ENCODE assay signal across 1 cellular context in the genomic region with DNA sequence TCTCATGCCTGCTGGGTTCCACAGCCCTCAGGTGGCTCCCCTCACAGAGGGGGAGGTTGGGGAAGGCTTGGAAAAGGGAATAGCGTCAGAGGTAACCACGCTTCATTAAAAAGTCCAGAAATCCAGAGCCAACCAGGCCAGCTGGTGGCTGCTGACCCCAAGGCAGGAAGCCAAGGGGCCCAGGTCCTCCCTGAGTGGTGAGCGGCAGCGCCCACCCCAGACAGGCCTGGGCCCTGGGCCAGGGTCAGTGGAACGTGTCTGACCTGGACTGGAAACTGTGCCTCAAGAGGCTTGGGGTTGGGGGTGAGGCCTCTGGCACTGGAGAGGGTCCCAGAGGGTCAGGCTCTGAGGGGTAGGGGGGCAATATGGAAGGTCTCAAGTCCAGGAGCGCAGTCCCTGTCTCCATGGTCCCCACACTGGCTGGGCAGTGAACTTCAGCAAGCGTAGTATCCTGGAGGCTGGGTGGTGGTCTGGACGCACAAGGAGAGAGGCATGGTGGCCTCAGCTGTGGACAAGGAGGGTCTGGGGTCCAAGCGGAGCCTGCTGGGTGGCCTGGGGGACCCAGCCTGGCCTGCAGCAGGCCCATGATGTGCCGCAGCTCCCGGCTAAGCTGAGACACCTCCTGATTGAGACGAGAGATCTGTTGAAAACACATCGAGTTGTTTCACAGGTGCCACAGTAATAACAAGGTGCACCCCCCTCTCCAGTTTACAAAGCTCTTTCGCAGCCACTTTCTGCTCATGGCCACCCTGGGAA.
TF ChIP-seq lines count a peak whose summit lies in the region.

No MANE protein-coding gene starts in this region.

TF ChIP-seq in HepG2, 621 proteins besides CTCF, POLR2A, EP300 and RAD21 (continued from another document and continues in another):
- TF ChIP-seq, protein P1, sequence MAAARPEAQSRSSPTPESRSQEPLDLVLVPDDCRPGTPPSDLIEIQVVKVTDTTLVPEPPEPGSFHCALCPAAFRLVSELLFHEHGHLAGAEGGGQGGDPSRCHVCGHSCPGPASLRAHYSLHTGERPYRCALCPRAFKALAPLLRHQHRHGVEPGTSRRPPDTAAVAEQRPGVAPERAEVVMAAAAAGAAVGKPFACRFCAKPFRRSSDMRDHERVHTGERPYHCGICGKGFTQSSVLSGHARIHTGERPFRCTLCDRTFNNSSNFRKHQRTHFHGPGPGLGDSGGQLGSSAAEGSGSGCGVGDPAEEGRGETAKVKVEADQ (CRISPR knock-in tag; IDR thresholded peaks at IDR 0.05; ENCODE audit: borderline replicate concordance): no peak
- TF ChIP-seq, protein P2, sequence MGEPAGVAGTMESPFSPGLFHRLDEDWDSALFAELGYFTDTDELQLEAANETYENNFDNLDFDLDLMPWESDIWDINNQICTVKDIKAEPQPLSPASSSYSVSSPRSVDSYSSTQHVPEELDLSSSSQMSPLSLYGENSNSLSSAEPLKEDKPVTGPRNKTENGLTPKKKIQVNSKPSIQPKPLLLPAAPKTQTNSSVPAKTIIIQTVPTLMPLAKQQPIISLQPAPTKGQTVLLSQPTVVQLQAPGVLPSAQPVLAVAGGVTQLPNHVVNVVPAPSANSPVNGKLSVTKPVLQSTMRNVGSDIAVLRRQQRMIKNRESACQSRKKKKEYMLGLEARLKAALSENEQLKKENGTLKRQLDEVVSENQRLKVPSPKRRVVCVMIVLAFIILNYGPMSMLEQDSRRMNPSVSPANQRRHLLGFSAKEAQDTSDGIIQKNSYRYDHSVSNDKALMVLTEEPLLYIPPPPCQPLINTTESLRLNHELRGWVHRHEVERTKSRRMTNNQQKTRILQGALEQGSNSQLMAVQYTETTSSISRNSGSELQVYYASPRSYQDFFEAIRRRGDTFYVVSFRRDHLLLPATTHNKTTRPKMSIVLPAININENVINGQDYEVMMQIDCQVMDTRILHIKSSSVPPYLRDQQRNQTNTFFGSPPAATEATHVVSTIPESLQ (CRISPR knock-in tag; conservative IDR thresholded peaks at IDR 0.05): no peak
- TF ChIP-seq SKI (IDR thresholded peaks at IDR 0.05; ENCODE audit: partially characterized antibody): no peak
- TF ChIP-seq FOXA1 (IDR thresholded peaks at IDR 0.05): no peak
- TF ChIP-seq FOXA1 (CRISPR knock-in tag; IDR thresholded peaks at IDR 0.05): no peak
- no peak for TF ChIP-seq SRF (IDR thresholded peaks at IDR 0.05; ENCODE audit: low read depth, low read length)
- no peak for TF ChIP-seq ZNF446 (CRISPR knock-in tag; IDR thresholded peaks at IDR 0.05)
- TF ChIP-seq, protein P3, sequence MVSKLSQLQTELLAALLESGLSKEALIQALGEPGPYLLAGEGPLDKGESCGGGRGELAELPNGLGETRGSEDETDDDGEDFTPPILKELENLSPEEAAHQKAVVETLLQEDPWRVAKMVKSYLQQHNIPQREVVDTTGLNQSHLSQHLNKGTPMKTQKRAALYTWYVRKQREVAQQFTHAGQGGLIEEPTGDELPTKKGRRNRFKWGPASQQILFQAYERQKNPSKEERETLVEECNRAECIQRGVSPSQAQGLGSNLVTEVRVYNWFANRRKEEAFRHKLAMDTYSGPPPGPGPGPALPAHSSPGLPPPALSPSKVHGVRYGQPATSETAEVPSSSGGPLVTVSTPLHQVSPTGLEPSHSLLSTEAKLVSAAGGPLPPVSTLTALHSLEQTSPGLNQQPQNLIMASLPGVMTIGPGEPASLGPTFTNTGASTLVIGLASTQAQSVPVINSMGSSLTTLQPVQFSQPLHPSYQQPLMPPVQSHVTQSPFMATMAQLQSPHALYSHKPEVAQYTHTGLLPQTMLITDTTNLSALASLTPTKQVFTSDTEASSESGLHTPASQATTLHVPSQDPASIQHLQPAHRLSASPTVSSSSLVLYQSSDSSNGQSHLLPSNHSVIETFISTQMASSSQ (IDR thresholded peaks at IDR 0.05; ENCODE audit: low read depth): no peak
- TF ChIP-seq, protein P3 (CRISPR knock-in tag; IDR thresholded peaks at IDR 0.05; ENCODE audit: borderline replicate concordance): no peak
- TF ChIP-seq, protein P4, sequence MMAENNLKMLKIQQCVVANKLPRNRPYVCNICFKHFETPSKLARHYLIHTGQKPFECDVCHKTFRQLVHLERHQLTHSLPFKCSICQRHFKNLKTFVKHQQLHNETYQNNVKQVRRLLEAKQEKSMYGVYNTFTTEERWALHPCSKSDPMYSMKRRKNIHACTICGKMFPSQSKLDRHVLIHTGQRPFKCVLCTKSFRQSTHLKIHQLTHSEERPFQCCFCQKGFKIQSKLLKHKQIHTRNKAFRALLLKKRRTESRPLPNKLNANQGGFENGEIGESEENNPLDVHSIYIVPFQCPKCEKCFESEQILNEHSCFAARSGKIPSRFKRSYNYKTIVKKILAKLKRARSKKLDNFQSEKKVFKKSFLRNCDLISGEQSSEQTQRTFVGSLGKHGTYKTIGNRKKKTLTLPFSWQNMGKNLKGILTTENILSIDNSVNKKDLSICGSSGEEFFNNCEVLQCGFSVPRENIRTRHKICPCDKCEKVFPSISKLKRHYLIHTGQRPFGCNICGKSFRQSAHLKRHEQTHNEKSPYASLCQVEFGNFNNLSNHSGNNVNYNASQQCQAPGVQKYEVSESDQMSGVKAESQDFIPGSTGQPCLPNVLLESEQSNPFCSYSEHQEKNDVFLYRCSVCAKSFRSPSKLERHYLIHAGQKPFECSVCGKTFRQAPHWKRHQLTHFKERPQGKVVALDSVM (CRISPR knock-in tag; IDR thresholded peaks at IDR 0.05): no peak
- TF ChIP-seq FOXJ3 (CRISPR knock-in tag; IDR thresholded peaks at IDR 0.05; ENCODE audit: borderline replicate concordance): no peak
- TF ChIP-seq, protein P5, sequence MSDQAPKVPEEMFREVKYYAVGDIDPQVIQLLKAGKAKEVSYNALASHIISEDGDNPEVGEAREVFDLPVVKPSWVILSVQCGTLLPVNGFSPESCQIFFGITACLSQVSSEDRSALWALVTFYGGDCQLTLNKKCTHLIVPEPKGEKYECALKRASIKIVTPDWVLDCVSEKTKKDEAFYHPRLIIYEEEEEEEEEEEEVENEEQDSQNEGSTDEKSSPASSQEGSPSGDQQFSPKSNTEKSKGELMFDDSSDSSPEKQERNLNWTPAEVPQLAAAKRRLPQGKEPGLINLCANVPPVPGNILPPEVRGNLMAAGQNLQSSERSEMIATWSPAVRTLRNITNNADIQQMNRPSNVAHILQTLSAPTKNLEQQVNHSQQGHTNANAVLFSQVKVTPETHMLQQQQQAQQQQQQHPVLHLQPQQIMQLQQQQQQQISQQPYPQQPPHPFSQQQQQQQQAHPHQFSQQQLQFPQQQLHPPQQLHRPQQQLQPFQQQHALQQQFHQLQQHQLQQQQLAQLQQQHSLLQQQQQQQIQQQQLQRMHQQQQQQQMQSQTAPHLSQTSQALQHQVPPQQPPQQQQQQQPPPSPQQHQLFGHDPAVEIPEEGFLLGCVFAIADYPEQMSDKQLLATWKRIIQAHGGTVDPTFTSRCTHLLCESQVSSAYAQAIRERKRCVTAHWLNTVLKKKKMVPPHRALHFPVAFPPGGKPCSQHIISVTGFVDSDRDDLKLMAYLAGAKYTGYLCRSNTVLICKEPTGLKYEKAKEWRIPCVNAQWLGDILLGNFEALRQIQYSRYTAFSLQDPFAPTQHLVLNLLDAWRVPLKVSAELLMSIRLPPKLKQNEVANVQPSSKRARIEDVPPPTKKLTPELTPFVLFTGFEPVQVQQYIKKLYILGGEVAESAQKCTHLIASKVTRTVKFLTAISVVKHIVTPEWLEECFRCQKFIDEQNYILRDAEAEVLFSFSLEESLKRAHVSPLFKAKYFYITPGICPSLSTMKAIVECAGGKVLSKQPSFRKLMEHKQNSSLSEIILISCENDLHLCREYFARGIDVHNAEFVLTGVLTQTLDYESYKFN (CRISPR knock-in tag; conservative IDR thresholded peaks at IDR 0.05): 0 out of 2 replicates have a peak, but pooled peaks have one; percentile 23
- TF ChIP-seq, protein P6, sequence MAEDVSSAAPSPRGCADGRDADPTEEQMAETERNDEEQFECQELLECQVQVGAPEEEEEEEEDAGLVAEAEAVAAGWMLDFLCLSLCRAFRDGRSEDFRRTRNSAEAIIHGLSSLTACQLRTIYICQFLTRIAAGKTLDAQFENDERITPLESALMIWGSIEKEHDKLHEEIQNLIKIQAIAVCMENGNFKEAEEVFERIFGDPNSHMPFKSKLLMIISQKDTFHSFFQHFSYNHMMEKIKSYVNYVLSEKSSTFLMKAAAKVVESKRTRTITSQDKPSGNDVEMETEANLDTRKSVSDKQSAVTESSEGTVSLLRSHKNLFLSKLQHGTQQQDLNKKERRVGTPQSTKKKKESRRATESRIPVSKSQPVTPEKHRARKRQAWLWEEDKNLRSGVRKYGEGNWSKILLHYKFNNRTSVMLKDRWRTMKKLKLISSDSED (CRISPR knock-in tag; IDR thresholded peaks at IDR 0.05): no peak
- TF ChIP-seq ZNF768 (CRISPR knock-in tag; IDR thresholded peaks at IDR 0.05): no peak
- no peak for TF ChIP-seq ZNF331 (CRISPR knock-in tag; IDR thresholded peaks at IDR 0.05)
- TF ChIP-seq, protein P7, sequence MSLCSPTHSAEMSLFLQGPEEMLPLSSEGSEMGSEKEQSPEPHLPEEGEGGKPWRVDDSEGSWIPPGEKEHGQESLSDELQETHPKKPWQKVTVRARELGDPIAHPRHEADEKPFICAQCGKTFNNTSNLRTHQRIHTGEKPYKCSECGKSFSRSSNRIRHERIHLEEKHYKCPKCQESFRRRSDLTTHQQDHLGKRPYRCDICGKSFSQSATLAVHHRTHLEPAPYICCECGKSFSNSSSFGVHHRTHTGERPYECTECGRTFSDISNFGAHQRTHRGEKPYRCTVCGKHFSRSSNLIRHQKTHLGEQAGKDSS (CRISPR knock-in tag; IDR thresholded peaks at IDR 0.05; ENCODE audit: borderline replicate concordance, low read depth): no peak
- TF ChIP-seq, protein P8, sequence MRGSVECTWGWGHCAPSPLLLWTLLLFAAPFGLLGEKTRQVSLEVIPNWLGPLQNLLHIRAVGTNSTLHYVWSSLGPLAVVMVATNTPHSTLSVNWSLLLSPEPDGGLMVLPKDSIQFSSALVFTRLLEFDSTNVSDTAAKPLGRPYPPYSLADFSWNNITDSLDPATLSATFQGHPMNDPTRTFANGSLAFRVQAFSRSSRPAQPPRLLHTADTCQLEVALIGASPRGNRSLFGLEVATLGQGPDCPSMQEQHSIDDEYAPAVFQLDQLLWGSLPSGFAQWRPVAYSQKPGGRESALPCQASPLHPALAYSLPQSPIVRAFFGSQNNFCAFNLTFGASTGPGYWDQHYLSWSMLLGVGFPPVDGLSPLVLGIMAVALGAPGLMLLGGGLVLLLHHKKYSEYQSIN (CRISPR knock-in tag; IDR thresholded peaks at IDR 0.05; ENCODE audit: borderline replicate concordance): no peak
- TF ChIP-seq, protein P9, sequence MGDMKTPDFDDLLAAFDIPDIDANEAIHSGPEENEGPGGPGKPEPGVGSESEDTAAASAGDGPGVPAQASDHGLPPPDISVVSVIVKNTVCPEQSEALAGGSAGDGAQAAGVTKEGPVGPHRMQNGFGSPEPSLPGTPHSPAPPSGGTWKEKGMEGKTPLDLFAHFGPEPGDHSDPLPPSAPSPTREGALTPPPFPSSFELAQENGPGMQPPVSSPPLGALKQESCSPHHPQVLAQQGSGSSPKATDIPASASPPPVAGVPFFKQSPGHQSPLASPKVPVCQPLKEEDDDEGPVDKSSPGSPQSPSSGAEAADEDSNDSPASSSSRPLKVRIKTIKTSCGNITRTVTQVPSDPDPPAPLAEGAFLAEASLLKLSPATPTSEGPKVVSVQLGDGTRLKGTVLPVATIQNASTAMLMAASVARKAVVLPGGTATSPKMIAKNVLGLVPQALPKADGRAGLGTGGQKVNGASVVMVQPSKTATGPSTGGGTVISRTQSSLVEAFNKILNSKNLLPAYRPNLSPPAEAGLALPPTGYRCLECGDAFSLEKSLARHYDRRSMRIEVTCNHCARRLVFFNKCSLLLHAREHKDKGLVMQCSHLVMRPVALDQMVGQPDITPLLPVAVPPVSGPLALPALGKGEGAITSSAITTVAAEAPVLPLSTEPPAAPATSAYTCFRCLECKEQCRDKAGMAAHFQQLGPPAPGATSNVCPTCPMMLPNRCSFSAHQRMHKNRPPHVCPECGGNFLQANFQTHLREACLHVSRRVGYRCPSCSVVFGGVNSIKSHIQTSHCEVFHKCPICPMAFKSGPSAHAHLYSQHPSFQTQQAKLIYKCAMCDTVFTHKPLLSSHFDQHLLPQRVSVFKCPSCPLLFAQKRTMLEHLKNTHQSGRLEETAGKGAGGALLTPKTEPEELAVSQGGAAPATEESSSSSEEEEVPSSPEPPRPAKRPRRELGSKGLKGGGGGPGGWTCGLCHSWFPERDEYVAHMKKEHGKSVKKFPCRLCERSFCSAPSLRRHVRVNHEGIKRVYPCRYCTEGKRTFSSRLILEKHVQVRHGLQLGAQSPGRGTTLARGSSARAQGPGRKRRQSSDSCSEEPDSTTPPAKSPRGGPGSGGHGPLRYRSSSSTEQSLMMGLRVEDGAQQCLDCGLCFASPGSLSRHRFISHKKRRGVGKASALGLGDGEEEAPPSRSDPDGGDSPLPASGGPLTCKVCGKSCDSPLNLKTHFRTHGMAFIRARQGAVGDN (CRISPR knock-in tag; IDR thresholded peaks at IDR 0.05): peak; percentile 52; the same call in 1 of the 2 replicates
- no peak for TF ChIP-seq SP1 (IDR thresholded peaks at IDR 0.05)
- no peak for TF ChIP-seq SP1 (CRISPR knock-in tag; IDR thresholded peaks at IDR 0.05)
- TF ChIP-seq EED (CRISPR knock-in tag; IDR thresholded peaks at IDR 0.05): 0 out of 2 replicates have a peak, but pooled peaks have one; percentile 37
- TF ChIP-seq ZNF121 (CRISPR knock-in tag; IDR thresholded peaks at IDR 0.05): no peak
- TF ChIP-seq ZSCAN21 (CRISPR knock-in tag; IDR thresholded peaks at IDR 0.05; ENCODE audit: borderline replicate concordance): no peak
- TF ChIP-seq, protein P10, sequence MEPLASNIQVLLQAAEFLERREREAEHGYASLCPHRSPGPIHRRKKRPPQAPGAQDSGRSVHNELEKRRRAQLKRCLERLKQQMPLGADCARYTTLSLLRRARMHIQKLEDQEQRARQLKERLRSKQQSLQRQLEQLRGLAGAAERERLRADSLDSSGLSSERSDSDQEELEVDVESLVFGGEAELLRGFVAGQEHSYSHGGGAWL (CRISPR knock-in tag; IDR thresholded peaks at IDR 0.05): no peak
- TF ChIP-seq BORCS8-MEF2B (CRISPR knock-in tag; IDR thresholded peaks at IDR 0.05): no peak
- no peak for TF ChIP-seq MAFK (conservative IDR thresholded peaks at IDR 0.05 in 1 of 2, IDR thresholded peaks at IDR 0.05 in 1 of 2; ENCODE audit: low read length in 2 of 2)
- TF ChIP-seq BHLHE40 (IDR thresholded peaks at IDR 0.05; ENCODE audit: low read length): no peak
- TF ChIP-seq PRPF4 (IDR thresholded peaks at IDR 0.05; ENCODE audit: low read depth, low read length, poor library complexity, severe bottlenecking): no peak
- TF ChIP-seq TAF1 (CRISPR knock-in tag; IDR thresholded peaks at IDR 0.05): no peak
- no peak for TF ChIP-seq NFATC3 (CRISPR knock-in tag; IDR thresholded peaks at IDR 0.05)
- TF ChIP-seq ZNF549 (CRISPR knock-in tag; IDR thresholded peaks at IDR 0.05): no peak
- TF ChIP-seq KLF16 (CRISPR knock-in tag; IDR thresholded peaks at IDR 0.05): no peak
- TF ChIP-seq PCBP2 (optimal IDR thresholded peaks at IDR 0.05; ENCODE audit: low read depth, low read length, poor library complexity, severe bottlenecking): no peak
